ENCODE assay signal across 15 cellular contexts in genomic region chr9:134779640-134780039, GRCh38.
A peak's percentile ranks its signal among the peaks of the same experiment; 100 is the strongest.
DNase-seq lines count a peak whose midpoint lies in the region; FAIRE-seq and TF ChIP-seq lines count a peak whose summit lies in the region.
"Had no signal": no experiment of that assay in that cellular context is flagged by ENCODE, and none has a peak within 500 bp of the region (broad histone marks: within the 10 kb centered on the region; RNA-seq: fewer than 3 reads in every experiment).

No MANE protein-coding gene starts in this region.

- H3K9me3 Mint-ChIP-seq in HFFc6 (no peaks in the 10 kb centered on the region), astrocyte (ENCODE audit: unreplicated experiment) (no peaks in the 10 kb centered on the region), neural progenitor cell (no peaks in the 10 kb centered on the region)
- H3K9me3 Mint-ChIP-seq: CD4-positive, alpha-beta memory T cell had no signal

- H3K4me3 Mint-ChIP-seq in HFFc6: peak overlapping the region; percentile 17; the same call in 1 of the 2 replicates
- peak overlapping the region; percentile 12 for H3K4me3 Mint-ChIP-seq in astrocyte (ENCODE audit: unreplicated experiment)
- no peak overlapping the region for H3K4me3 Mint-ChIP-seq in neural progenitor cell
- H3K4me3 Mint-ChIP-seq: CD4-positive, alpha-beta memory T cell had no signal

- H3K9me3 ChIP-seq in BLaER1 (no peaks in the 10 kb centered on the region), astrocyte (ENCODE audit: insufficient read depth, low read depth, low read length) (no peaks in the 10 kb centered on the region), neural progenitor cell (ENCODE audit: low read depth) (no peaks in the 10 kb centered on the region), esophagus squamous epithelium (no peaks in the 10 kb centered on the region)
- H3K9me3 ChIP-seq: HAP-1 had no signal

- FAIRE-seq in astrocyte (lab: Jason Lieb, UNC): no peak
- FAIRE-seq: GM12878, GM18507, H1 had no signal

- intact Hi-C loops in esophagus squamous epithelium (cut with DNase I): no loop called here

- peaks cover 21% of the 10 kb centered on the region for H3K36me3 Mint-ChIP-seq in HFFc6 (ENCODE audit: low read depth)
- H3K36me3 Mint-ChIP-seq in astrocyte (ENCODE audit: low read depth, unreplicated experiment): peaks cover 26% of the 10 kb centered on the region
- H3K36me3 Mint-ChIP-seq in neural progenitor cell: no peaks in the 10 kb centered on the region
- H3K36me3 Mint-ChIP-seq: CD4-positive, alpha-beta memory T cell had no signal

- H3F3A ChIP-seq in neural progenitor cell (ENCODE audit: low read depth): peaks cover 6% of the 10 kb centered on the region

- H3K27ac ChIP-seq in BLaER1: no peak overlapping the region; the same call in 1 of the 2 replicates
- no peak overlapping the region for H3K27ac ChIP-seq in astrocyte (ENCODE audit: low read depth, low read length)
- no peak overlapping the region for H3K27ac ChIP-seq in neural progenitor cell
- no peak overlapping the region for H3K27ac ChIP-seq in esophagus squamous epithelium
- H3K27ac ChIP-seq: C4-2B had no signal

- no peak overlapping the region; the same call in 1 of the 2 replicates for H3K9ac ChIP-seq in BLaER1
- H3K9ac ChIP-seq in astrocyte (ENCODE audit: low read length): no peak overlapping the region
- H3K9ac ChIP-seq in neural progenitor cell: no peak overlapping the region

- H3K27me3 Mint-ChIP-seq in HFFc6 (ENCODE audit: insufficient read depth) (peaks cover 40% of the 10 kb centered on the region), astrocyte (ENCODE audit: low read depth, unreplicated experiment) (no peaks in the 10 kb centered on the region), neural progenitor cell (ENCODE audit: insufficient read depth, low read depth) (peaks cover 8% of the 10 kb centered on the region)

- H3K4me3 ChIP-seq in BLaER1 (no peak overlapping the region), astrocyte (ENCODE audit: insufficient read depth, low read depth, low read length) (no peak overlapping the region), neural progenitor cell (no peak overlapping the region), esophagus squamous epithelium (no peak overlapping the region)
- H3K4me3 ChIP-seq: GM12878, HAP-1 had no signal

- H2AFZ ChIP-seq in astrocyte (ENCODE audit: low read depth, low read length) (no peak overlapping the region), neural progenitor cell (replicated peaks) (no peak overlapping the region)

- H3K4me1 ChIP-seq in BLaER1 (peaks cover 95% of the 10 kb centered on the region), astrocyte (ENCODE audit: insufficient read depth, low read length) (peaks cover 33% of the 10 kb centered on the region), neural progenitor cell (peaks cover 7% of the 10 kb centered on the region), esophagus squamous epithelium (peaks cover 11 to 50% (median 12%) of the 10 kb centered on the region in 3 donors)
- H3K4me1 ChIP-seq: HAP-1 had no signal

- DNase-seq in HFFc6 (no peak), astrocyte (ENCODE audit: low read depth) (no peak), neural progenitor cell (ENCODE audit: low spot score) (no peak), NCI-H2107 (lab: John Stamatoyannopoulos, UW) (no peak), SW480 (ENCODE audit: low spot score) (no peak), esophagus squamous epithelium (lab: John Stamatoyannopoulos, UW) (no peak), T-helper 1 cell (no peak)
- DNase-seq: CD4-positive, alpha-beta memory T cell; DMS79 had no signal

- H4K20me1 ChIP-seq in BLaER1 (peaks cover 66% of the 10 kb centered on the region), astrocyte (ENCODE audit: insufficient read depth, low read length) (peaks cover 100% of the 10 kb centered on the region), neural progenitor cell (ENCODE audit: low read depth) (no peaks in the 10 kb centered on the region)

- no peak for TF ChIP-seq POLR2A in esophagus squamous epithelium (IDR thresholded peaks at IDR 0.05)

- H3K4me1 Mint-ChIP-seq in HFFc6 (ENCODE audit: low read depth) (peaks cover 38% of the 10 kb centered on the region), astrocyte (ENCODE audit: low read depth, unreplicated experiment) (peaks cover 33% of the 10 kb centered on the region), neural progenitor cell (peaks cover 15% of the 10 kb centered on the region)
- H3K4me1 Mint-ChIP-seq: CD4-positive, alpha-beta memory T cell had no signal

- peaks cover 68% of the 10 kb centered on the region for H3K36me3 ChIP-seq in BLaER1
- peaks cover 50% of the 10 kb centered on the region for H3K36me3 ChIP-seq in astrocyte (ENCODE audit: insufficient read depth, low read length)
- no peaks in the 10 kb centered on the region for H3K36me3 ChIP-seq in neural progenitor cell
- H3K36me3 ChIP-seq in esophagus squamous epithelium: peaks cover 0 to 20% (median 3%) of the 10 kb centered on the region in 3 donors
- H3K36me3 ChIP-seq: HAP-1 had no signal

- peaks cover 14% of the 10 kb centered on the region for H3K79me2 ChIP-seq in astrocyte (ENCODE audit: insufficient read depth, low read length)
- H3K79me2 ChIP-seq in neural progenitor cell (ENCODE audit: low read depth): no peaks in the 10 kb centered on the region

- no peak overlapping the region for H3K27ac Mint-ChIP-seq in HFFc6
- peak overlapping the region; percentile 69 for H3K27ac Mint-ChIP-seq in astrocyte (ENCODE audit: unreplicated experiment)
- H3K27ac Mint-ChIP-seq in neural progenitor cell: peak overlapping the region; percentile 53
- H3K27ac Mint-ChIP-seq: CD4-positive, alpha-beta memory T cell had no signal

- WGBS in esophagus squamous epithelium, 2 donors: 76 to 86% methylated on average over 4 to 8 of the region's 8 CpGs

- H3K4me2 ChIP-seq in BLaER1 (peak overlapping the region; percentile 81), astrocyte (ENCODE audit: low read length) (no peak overlapping the region), neural progenitor cell (no peak overlapping the region)

- H3K27me3 ChIP-seq in BLaER1 (peaks cover 5% of the 10 kb centered on the region; the same call in 1 of the 2 replicates), astrocyte (ENCODE audit: insufficient read depth, low read length) (no peaks in the 10 kb centered on the region), neural progenitor cell (no peaks in the 10 kb centered on the region), esophagus squamous epithelium (peaks cover 0 to 73% (median 0%) of the 10 kb centered on the region in 4 donors)

- TF ChIP-seq CTCF in HFFc6 (IDR thresholded peaks at IDR 0.05) (no peak), astrocyte (IDR thresholded peaks at IDR 0.05; ENCODE audit: insufficient read depth, low read depth, low read length) (no peak), neural progenitor cell (IDR thresholded peaks at IDR 0.05) (no peak), esophagus squamous epithelium (IDR thresholded peaks at IDR 0.05) (no peak)
